ENCODE assay signal across 24 cellular contexts in the genomic region with DNA sequence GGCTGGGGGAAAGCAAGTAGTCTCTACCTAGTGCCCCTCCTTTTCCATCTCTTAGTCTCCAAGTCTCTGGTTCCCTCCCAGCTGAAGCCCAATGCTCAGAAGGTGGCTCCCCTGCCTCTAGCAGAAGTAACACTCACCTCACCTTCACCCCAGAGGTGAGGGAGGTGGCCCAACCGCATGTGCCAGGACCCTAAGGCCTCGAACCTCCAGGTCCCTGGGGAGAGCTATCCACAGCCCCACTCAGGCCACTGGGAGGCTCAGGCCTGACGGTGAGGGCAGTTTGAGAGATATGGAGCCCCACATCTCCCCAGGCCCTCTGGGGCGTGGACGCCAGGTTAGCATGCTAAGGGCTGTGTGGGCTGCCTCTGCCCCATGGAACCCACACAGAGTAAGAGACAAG. TPM values are rescaled to one million over a fixed set of nuclear protein-coding genes. Genes with fewer than 3 reads are reported as not detected.
"Had no signal": no experiment of that assay in that cellular context is flagged by ENCODE, and none has a peak within 500 bp of the region (broad histone marks: within the 10 kb centered on the region; RNA-seq: fewer than 3 reads in every experiment).

No MANE protein-coding gene starts in this region.

- H3K27me3 ChIP-seq: ovary had no signal

- H3K9me3 ChIP-seq: gastrocnemius medialis, mucosa of descending colon, ovary, psoas muscle, sigmoid colon, thoracic aorta, upper lobe of left lung had no signal

- DNase-seq: effector CD4-positive, alpha-beta T cell; foreskin fibroblast; gastrocnemius medialis; head of caudate nucleus; kidney; mucosa of descending colon; naive B cell; nucleus accumbens; ovary; psoas muscle; right cardiac atrium; sigmoid colon; stimulated activated CD4-positive, alpha-beta T cell treated with anti-CD3 and anti-CD28 coated beads, Interleukin-2, amount 100 ng/mL, for 24 hours; stimulated activated CD4-positive, alpha-beta T cell treated with anti-CD3 and anti-CD28 coated beads, Interleukin-4, amount 100 ng/mL, for 24 hours; stimulated activated naive CD8-positive, alpha-beta T cell treated with anti-CD3 and anti-CD28 coated beads, Interleukin-15, Interleukin-2, amounts not matched to agents 100 U/mL and 50 U/mL, for 24 hours had no signal

- H3K4me3 ChIP-seq: gastrocnemius medialis, lung, mucosa of descending colon, ovary, psoas muscle, sigmoid colon, thoracic aorta, tibial nerve, upper lobe of left lung had no signal

- ATAC-seq: gastrocnemius medialis; left lobe of liver; mucosa of descending colon; psoas muscle; right cardiac atrium; stimulated activated naive CD8-positive, alpha-beta T cell treated with anti-CD3 and anti-CD28 coated beads, Interleukin-15, Interleukin-2, amounts not matched to agents 100 U/mL and 50 U/mL, for 24 hours had no signal

- H3K27ac ChIP-seq: gastrocnemius medialis, ovary, psoas muscle, sigmoid colon, thoracic aorta, tibial nerve, upper lobe of left lung had no signal

- H3K36me3 ChIP-seq: gastrocnemius medialis, ovary, sigmoid colon, thoracic aorta, tibial nerve, upper lobe of left lung had no signal

RNA-seq across cellular contexts. Expression of gene CBLN1, which starts 5.8 kb away (rescaled TPM):
- total RNA-seq: mesothelial cell of epicardium; natural killer cell treated with Interleukin-12 subunit alpha and Interleukin-12 subunit beta and Interleukin-15 and Interleukin-18, amount 100 ng/mL, for 72 hours; renal cortical epithelial cell; skeletal muscle tissue had no signal
